Comparison of ENCODE assay signal across 1 cellular context in genomic region chr19:2096543-2097329, GRCh38.
TF ChIP-seq lines count a peak whose summit lies in the region.

A gene with protein sequence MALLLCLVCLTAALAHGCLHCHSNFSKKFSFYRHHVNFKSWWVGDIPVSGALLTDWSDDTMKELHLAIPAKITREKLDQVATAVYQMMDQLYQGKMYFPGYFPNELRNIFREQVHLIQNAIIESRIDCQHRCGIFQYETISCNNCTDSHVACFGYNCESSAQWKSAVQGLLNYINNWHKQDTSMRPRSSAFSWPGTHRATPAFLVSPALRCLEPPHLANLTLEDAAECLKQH (plus strand): TSS chr19:2096915. CDS start chr19:2096946, 31 bp downstream.

TF ChIP-seq in H1, 55 proteins besides CTCF, POLR2A, EP300 and RAD21:
- TF ChIP-seq TAF1 (IDR thresholded peaks at IDR 0.05; ENCODE audit: low read depth, low read length) (peak; percentile 24; the same call in 1 of the 2 replicates), EGR1 (IDR thresholded peaks at IDR 0.05; ENCODE audit: borderline replicate concordance, low read depth, low read length) (peak; percentile 29; the same call in 1 of the 2 replicates), POLR2AphosphoS5 (IDR thresholded peaks at IDR 0.05; ENCODE audit: low read depth, low read length) (no peak), EZH2 (IDR thresholded peaks at IDR 0.05; ENCODE audit: low read depth, low read length, severe bottlenecking) (no peak), SIN3A (conservative IDR thresholded peaks at IDR 0.05 in 1 of 2, IDR thresholded peaks at IDR 0.05 in 1 of 2; ENCODE audit: low read depth in 1 of 2, low read length in 2 of 2) (peak; percentile 43 to 64; a peak in 1 of 4 replicates), CHD2 (IDR thresholded peaks at IDR 0.05; ENCODE audit: low read length) (no peak), ZNF274 (IDR thresholded peaks at IDR 0.05; ENCODE audit: borderline replicate concordance, extremely low read depth, low read length) (no peak), TCF12 (IDR thresholded peaks at IDR 0.05; ENCODE audit: low read depth, low read length) (no peak), RFX5 (IDR thresholded peaks at IDR 0.05; ENCODE audit: borderline replicate concordance, low read depth, low read length) (no peak), HDAC6 (IDR thresholded peaks at IDR 0.05; ENCODE audit: low read depth, low read length) (no peak), ASH2L (IDR thresholded peaks at IDR 0.05; ENCODE audit: low read length) (no peak), HDAC2 (IDR thresholded peaks at IDR 0.05; ENCODE audit: borderline replicate concordance in 1 of 2, low read depth in 2 of 2, low read length in 2 of 2) (no peak; a peak in 1 of 4 replicates), E2F6 (IDR thresholded peaks at IDR 0.05) (no peak), CREB1 (IDR thresholded peaks at IDR 0.05) (peak; percentile 32; the same call in 1 of the 2 replicates), CHD1 (IDR thresholded peaks at IDR 0.05; ENCODE audit: low read depth, low read length) (no peak), YY1 (IDR thresholded peaks at IDR 0.05; ENCODE audit: low read depth, low read length) (0 out of 2 replicates have a peak, but pooled peaks have one; percentile 38), CBX5 (IDR thresholded peaks at IDR 0.05; ENCODE audit: low read depth, low read length) (no peak), GABPA (IDR thresholded peaks at IDR 0.05; ENCODE audit: borderline replicate concordance, insufficient read depth, low read length) (no peak), NRF1 (IDR thresholded peaks at IDR 0.05; ENCODE audit: low read depth, low read length) (peak; percentile 69), CBX8 (IDR thresholded peaks at IDR 0.05; ENCODE audit: borderline replicate concordance, low read depth, low read length) (no peak), SP1 (IDR thresholded peaks at IDR 0.05; ENCODE audit: low read depth, low read length) (peak; percentile 25; the same call in 1 of the 2 replicates), RXRA (IDR thresholded peaks at IDR 0.05; ENCODE audit: insufficient read depth, low read depth, low read length) (no peak), TEAD4 (IDR thresholded peaks at IDR 0.05; ENCODE audit: low read depth, low read length) (no peak), RNF2 (IDR thresholded peaks at IDR 0.05; ENCODE audit: borderline replicate concordance, low read depth, low read length, missing control alignments, poor library complexity, severe bottlenecking) (no peak), KDM4A (IDR thresholded peaks at IDR 0.05; ENCODE audit: low read depth, low read length, severe bottlenecking) (peak; percentile 11)
- TF ChIP-seq, protein P1, sequence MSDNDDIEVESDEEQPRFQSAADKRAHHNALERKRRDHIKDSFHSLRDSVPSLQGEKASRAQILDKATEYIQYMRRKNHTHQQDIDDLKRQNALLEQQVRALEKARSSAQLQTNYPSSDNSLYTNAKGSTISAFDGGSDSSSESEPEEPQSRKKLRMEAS (IDR thresholded peaks at IDR 0.05): peak; percentile 52
- TF ChIP-seq, protein P2, sequence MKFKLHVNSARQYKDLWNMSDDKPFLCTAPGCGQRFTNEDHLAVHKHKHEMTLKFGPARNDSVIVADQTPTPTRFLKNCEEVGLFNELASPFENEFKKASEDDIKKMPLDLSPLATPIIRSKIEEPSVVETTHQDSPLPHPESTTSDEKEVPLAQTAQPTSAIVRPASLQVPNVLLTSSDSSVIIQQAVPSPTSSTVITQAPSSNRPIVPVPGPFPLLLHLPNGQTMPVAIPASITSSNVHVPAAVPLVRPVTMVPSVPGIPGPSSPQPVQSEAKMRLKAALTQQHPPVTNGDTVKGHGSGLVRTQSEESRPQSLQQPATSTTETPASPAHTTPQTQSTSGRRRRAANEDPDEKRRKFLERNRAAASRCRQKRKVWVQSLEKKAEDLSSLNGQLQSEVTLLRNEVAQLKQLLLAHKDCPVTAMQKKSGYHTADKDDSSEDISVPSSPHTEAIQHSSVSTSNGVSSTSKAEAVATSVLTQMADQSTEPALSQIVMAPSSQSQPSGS (IDR thresholded peaks at IDR 0.05; ENCODE audit: low read length): no peak
- TF ChIP-seq, protein P3, sequence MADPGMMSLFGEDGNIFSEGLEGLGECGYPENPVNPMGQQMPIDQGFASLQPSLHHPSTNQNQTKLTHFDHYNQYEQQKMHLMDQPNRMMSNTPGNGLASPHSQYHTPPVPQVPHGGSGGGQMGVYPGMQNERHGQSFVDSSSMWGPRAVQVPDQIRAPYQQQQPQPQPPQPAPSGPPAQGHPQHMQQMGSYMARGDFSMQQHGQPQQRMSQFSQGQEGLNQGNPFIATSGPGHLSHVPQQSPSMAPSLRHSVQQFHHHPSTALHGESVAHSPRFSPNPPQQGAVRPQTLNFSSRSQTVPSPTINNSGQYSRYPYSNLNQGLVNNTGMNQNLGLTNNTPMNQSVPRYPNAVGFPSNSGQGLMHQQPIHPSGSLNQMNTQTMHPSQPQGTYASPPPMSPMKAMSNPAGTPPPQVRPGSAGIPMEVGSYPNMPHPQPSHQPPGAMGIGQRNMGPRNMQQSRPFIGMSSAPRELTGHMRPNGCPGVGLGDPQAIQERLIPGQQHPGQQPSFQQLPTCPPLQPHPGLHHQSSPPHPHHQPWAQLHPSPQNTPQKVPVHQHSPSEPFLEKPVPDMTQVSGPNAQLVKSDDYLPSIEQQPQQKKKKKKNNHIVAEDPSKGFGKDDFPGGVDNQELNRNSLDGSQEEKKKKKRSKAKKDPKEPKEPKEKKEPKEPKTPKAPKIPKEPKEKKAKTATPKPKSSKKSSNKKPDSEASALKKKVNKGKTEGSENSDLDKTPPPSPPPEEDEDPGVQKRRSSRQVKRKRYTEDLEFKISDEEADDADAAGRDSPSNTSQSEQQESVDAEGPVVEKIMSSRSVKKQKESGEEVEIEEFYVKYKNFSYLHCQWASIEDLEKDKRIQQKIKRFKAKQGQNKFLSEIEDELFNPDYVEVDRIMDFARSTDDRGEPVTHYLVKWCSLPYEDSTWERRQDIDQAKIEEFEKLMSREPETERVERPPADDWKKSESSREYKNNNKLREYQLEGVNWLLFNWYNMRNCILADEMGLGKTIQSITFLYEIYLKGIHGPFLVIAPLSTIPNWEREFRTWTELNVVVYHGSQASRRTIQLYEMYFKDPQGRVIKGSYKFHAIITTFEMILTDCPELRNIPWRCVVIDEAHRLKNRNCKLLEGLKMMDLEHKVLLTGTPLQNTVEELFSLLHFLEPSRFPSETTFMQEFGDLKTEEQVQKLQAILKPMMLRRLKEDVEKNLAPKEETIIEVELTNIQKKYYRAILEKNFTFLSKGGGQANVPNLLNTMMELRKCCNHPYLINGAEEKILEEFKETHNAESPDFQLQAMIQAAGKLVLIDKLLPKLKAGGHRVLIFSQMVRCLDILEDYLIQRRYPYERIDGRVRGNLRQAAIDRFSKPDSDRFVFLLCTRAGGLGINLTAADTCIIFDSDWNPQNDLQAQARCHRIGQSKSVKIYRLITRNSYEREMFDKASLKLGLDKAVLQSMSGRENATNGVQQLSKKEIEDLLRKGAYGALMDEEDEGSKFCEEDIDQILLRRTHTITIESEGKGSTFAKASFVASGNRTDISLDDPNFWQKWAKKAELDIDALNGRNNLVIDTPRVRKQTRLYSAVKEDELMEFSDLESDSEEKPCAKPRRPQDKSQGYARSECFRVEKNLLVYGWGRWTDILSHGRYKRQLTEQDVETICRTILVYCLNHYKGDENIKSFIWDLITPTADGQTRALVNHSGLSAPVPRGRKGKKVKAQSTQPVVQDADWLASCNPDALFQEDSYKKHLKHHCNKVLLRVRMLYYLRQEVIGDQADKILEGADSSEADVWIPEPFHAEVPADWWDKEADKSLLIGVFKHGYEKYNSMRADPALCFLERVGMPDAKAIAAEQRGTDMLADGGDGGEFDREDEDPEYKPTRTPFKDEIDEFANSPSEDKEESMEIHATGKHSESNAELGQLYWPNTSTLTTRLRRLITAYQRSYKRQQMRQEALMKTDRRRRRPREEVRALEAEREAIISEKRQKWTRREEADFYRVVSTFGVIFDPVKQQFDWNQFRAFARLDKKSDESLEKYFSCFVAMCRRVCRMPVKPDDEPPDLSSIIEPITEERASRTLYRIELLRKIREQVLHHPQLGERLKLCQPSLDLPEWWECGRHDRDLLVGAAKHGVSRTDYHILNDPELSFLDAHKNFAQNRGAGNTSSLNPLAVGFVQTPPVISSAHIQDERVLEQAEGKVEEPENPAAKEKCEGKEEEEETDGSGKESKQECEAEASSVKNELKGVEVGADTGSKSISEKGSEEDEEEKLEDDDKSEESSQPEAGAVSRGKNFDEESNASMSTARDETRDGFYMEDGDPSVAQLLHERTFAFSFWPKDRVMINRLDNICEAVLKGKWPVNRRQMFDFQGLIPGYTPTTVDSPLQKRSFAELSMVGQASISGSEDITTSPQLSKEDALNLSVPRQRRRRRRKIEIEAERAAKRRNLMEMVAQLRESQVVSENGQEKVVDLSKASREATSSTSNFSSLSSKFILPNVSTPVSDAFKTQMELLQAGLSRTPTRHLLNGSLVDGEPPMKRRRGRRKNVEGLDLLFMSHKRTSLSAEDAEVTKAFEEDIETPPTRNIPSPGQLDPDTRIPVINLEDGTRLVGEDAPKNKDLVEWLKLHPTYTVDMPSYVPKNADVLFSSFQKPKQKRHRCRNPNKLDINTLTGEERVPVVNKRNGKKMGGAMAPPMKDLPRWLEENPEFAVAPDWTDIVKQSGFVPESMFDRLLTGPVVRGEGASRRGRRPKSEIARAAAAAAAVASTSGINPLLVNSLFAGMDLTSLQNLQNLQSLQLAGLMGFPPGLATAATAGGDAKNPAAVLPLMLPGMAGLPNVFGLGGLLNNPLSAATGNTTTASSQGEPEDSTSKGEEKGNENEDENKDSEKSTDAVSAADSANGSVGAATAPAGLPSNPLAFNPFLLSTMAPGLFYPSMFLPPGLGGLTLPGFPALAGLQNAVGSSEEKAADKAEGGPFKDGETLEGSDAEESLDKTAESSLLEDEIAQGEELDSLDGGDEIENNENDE (IDR thresholded peaks at IDR 0.05; ENCODE audit: insufficient replicate concordance, low read length): no peak
